8 cellular contexts compared by ENCODE assay signal in the genomic region with DNA sequence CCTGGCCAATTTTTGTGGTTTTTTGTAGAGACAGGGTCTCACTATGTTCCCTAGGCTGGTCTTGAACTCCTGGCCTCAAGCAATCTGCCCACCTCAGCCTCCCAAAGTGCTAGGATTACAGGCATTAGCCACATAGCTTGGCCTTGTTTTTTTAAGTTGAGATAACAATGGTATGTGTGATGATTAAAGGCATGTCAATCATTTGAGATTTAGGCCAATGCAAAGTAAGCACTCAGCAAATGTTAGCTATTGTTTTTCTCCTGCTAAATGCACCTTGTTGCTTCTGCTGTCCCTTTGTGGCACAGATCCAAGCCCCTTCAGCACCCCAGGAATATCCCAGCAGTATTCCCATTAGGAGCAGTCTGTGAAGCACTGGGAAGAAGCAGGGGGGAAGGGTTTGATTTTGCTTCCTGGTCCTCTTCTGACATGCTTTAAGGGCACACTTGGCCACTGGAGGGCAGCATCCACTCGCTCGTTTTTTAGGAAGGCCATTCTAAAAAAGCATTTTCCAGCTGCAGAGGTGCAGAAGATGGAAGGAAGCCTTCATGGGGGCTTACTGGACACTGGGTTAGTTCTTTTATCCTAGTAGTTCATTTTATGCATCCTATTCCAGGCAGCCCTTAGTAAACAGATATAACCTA.
DNase-seq lines count a peak whose midpoint lies in the region; ATAC-seq and TF ChIP-seq lines count a peak whose summit lies in the region.

No MANE protein-coding gene starts in this region.

- no peak overlapping the region for H3K4me3 Mint-ChIP-seq in T-helper 17 cell

- H3K27me3 Mint-ChIP-seq in T-helper 17 cell = no peaks in the 10 kb centered on the region

- peaks cover 4% of the 10 kb centered on the region for H3K9me3 ChIP-seq in T-helper 17 cell (ENCODE audit: control insufficient read depth, low read length, poor library complexity, severe bottlenecking)

- TF ChIP-seq CTCF in GM12874 (IDR thresholded peaks at IDR 0.05; ENCODE audit: insufficient read depth, low read depth, low read length) = peak; percentile 75

- ATAC-seq in T-helper 17 cell (peak; percentile 42), HG02759 (IDR thresholded peaks at IDR 0.05; ENCODE audit: unreplicated experiment) (no peak), GM19467 (IDR thresholded peaks at IDR 0.05; ENCODE audit: unreplicated experiment) (no peak)

- H3K4me3 ChIP-seq in skeletal muscle cell (ENCODE audit: low read depth, low read length) = no peak overlapping the region

- H3K36me3 Mint-ChIP-seq in T-helper 17 cell (ENCODE audit: low read depth) = no peaks in the 10 kb centered on the region

- peak; percentile 86 for DNase-seq in NCI-H1694 treated with DMSO at 0.1 percent for 48 hours (lab: John Stamatoyannopoulos, UW)
- peak in 2 of 3 donors; percentile 25 to 51 for DNase-seq in T-helper 17 cell
- peak in 52 of 58 donors; percentile 2 to 84 (median 40) for DNase-seq in anterior cingulate cortex (lab: John Stamatoyannopoulos, UW)
- peak in 39 of 51 donors; percentile 2 to 75 (median 33) for DNase-seq in hypothalamus (lab: John Stamatoyannopoulos, UW)
- peak; percentile 33 for DNase-seq in skeletal muscle cell (ENCODE audit: low read depth)

- H3K4me1 Mint-ChIP-seq in T-helper 17 cell = peaks cover 3% of the 10 kb centered on the region

- H3K27ac Mint-ChIP-seq in T-helper 17 cell = no peak overlapping the region

Comparison
In these comparisons a context has a peak if more than half of its experiments do, and no peak if none do; other contexts are left out.
1. DNase-seq: peak in every context shown above with its lines; median percentile 86 in NCI-H1694 treated with DMSO at 0.1 percent for 48 hours; 40 in anterior cingulate cortex; 38 in T-helper 17 cell; 33 in hypothalamus; 33 in skeletal muscle cell.